Comparison of ENCODE assay signal across 12 cellular contexts in the genomic region with DNA sequence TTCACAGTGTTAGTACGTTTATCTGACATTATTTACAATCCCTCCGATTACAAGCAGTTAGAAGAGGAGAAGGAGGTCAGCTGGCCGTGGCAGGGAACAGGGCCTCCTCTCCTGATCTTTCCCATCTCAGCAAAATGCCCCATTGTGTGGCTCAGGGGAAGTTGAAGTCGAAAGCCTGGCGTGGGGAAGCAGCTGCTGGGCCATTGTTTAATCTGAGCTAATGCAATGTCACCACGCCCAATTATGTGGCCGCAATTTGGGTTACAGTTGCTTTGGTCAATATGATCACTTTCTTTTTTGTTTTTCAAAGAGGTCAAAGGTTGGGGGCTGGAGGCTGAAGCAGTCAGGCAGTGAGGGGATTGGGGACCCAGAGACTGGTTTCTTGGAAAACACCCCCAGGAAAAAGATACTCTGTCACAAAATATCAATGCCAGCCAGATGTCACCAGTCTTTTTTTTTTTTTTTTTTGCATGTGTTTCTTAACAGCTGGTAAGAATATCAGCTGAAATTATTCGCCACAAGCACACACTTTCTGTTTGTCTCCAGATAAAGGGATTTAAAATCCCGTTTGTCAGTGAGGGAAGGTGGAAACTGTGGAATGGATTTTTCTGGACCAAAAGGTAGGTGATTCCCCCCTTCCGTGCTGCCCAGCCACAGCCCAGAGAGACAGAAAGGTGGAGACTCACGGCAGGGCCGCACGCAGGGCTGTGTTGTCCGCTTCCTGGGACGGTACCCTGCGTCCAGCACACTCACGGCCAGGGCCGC. TPM values are rescaled to one million over a fixed set of nuclear protein-coding genes. Genes with fewer than 3 reads are reported as not detected.
DNase-seq lines count a peak whose midpoint lies in the region; ATAC-seq and TF ChIP-seq lines count a peak whose summit lies in the region.
"Had no signal": no experiment of that assay in that cellular context is flagged by ENCODE, and none has a peak within 500 bp of the region (broad histone marks: within the 10 kb centered on the region; RNA-seq: fewer than 3 reads in every experiment).

No MANE protein-coding gene starts in this region.

- peaks cover 9% of the 10 kb centered on the region for H3K4me1 ChIP-seq in IMR-90 (ENCODE audit: control insufficient read depth, insufficient read depth, low read length)
- H3K4me1 ChIP-seq: parathyroid adenoma, SJSA1 had no signal

- H2BK120ac ChIP-seq in IMR-90 (ENCODE audit: low read depth, low read length): no peak overlapping the region

- DNase-seq in IMR-90 (no peak), OCI-M1 (lab: John Stamatoyannopoulos, UW) (peak; percentile 87), left ventricle myocardium superior (peak; percentile 55), progenitor cell of endocrine pancreas (ENCODE audit: low spot score, unreplicated experiment) (no peak), ecto neural progenitor cell (ENCODE audit: low spot score) (no peak), NCI-H2196 (lab: John Stamatoyannopoulos, UW; ENCODE audit: unreplicated experiment) (no peak), SIG-M5 (lab: John Stamatoyannopoulos, UW) (no peak)
- DNase-seq: MG63 had no signal

- H4K20me1 ChIP-seq in IMR-90 (ENCODE audit: insufficient read depth, low read length): no peaks in the 10 kb centered on the region

- H3K14ac ChIP-seq in IMR-90 (replicated peaks; ENCODE audit: low read depth, low read length): no peak overlapping the region

- peaks cover 56% of the 10 kb centered on the region for H3K4me1 Mint-ChIP-seq in progenitor cell of endocrine pancreas (ENCODE audit: low read depth)

- H3K27me3 ChIP-seq in IMR-90 (ENCODE audit: control insufficient read depth, insufficient read depth, low read length): peaks cover 5% of the 10 kb centered on the region; the same call in 1 of the 2 replicates
- H3K27me3 ChIP-seq: cardiac muscle cell, MG63, SJSA1 had no signal

- POLR2A ChIA-PET in IMR-90 (lab: Charles Lee; ENCODE audit: unreplicated experiment): no interaction called here

- no peak overlapping the region for H4K5ac ChIP-seq in IMR-90 (ENCODE audit: low read depth, low read length)

- H3K27me3 Mint-ChIP-seq in progenitor cell of endocrine pancreas: peaks cover 3% of the 10 kb centered on the region

- no peaks in the 10 kb centered on the region for H3K36me3 ChIP-seq in IMR-90 (ENCODE audit: control insufficient read depth, insufficient read depth, low read length)
- H3K36me3 ChIP-seq: cardiac muscle cell, MG63, SJSA1 had no signal

- dilution Hi-C loops in IMR-90 (cut with HindIII; ENCODE audit: low sequenced_read_pairs, unreplicated experiment): no loop called here

- TF ChIP-seq POLR2A in IMR-90 (IDR thresholded peaks at IDR 0.05; ENCODE audit: low read depth, low read length): no peak

- H3K18ac ChIP-seq in IMR-90 (ENCODE audit: low read depth, low read length): no peak overlapping the region

- CTCF ChIA-PET in IMR-90 (lab: Yijun Ruan, JAX): no interaction called here

- H3K4me3 ChIP-seq in IMR-90 (ENCODE audit: insufficient read depth, low read depth, low read length): no peak overlapping the region
- H3K4me3 ChIP-seq: cardiac muscle cell, MG63, SJSA1 had no signal

- intact Hi-C loops in IMR-90 (cut with micrococcal nuclease): no loop called here
- intact Hi-C loops in left ventricle myocardium superior (cut with micrococcal nuclease): no loop called here

- H3K56ac ChIP-seq in IMR-90 (ENCODE audit: extremely low read depth, insufficient read depth, low read length): no peak overlapping the region

- peak overlapping the region; percentile 58 for H2AFZ ChIP-seq in IMR-90 (replicated peaks; ENCODE audit: low read length, poor library complexity)
- H2AFZ ChIP-seq: parathyroid adenoma had no signal

- no CpG with 5 or more reads among the region's 18 CpGs for WGBS in IMR-90 (ENCODE audit: extremely low coverage in 2 of 2, insufficient read length in 1 of 2), 2 experiments

- no peaks in the 10 kb centered on the region for H3K9me3 ChIP-seq in IMR-90 (ENCODE audit: control insufficient read depth, insufficient read depth, low read length)
- H3K9me3 ChIP-seq: MG63, SJSA1 had no signal

- ATAC-seq in IMR-90 (ENCODE audit: low read depth) (no peak), left ventricle myocardium superior (peak; percentile 69), HG02973 (IDR thresholded peaks at IDR 0.05; ENCODE audit: unreplicated experiment) (no peak)

- no peak overlapping the region for H3K4ac ChIP-seq in IMR-90 (ENCODE audit: low read depth, low read length)

- no peak overlapping the region for H3K27ac ChIP-seq in IMR-90 (ENCODE audit: insufficient read depth, low read length)
- H3K27ac ChIP-seq: cardiac muscle cell, parathyroid adenoma, SJSA1 had no signal

- peak overlapping the region; percentile 96 for H3K27ac Mint-ChIP-seq in progenitor cell of endocrine pancreas

- H2BK20ac ChIP-seq in IMR-90 (ENCODE audit: low read depth, low read length): no peak overlapping the region

- H3K36me3 Mint-ChIP-seq in progenitor cell of endocrine pancreas (ENCODE audit: insufficient read depth): no peaks in the 10 kb centered on the region

- TF ChIP-seq CTCF in IMR-90 (conservative IDR thresholded peaks at IDR 0.05; ENCODE audit: low read depth, low read length) (no peak), progenitor cell of endocrine pancreas (IDR thresholded peaks at IDR 0.05; ENCODE audit: unreplicated experiment) (no peak)

- no peak overlapping the region for H3K23ac ChIP-seq in IMR-90 (ENCODE audit: low read depth, low read length)

- no TSS peak for BruUV-seq in IMR-90 (replicated peaks; lab: Mats Ljungman, UMichigan)

- no peak for TF ChIP-seq RAD21 in IMR-90 (IDR thresholded peaks at IDR 0.05; ENCODE audit: low read length)

- H2AK5ac ChIP-seq in IMR-90 (ENCODE audit: low read depth, low read length): no peak overlapping the region

- no peak overlapping the region for H2AK9ac ChIP-seq in IMR-90 (replicated peaks; ENCODE audit: low read depth, low read length, poor library complexity)

- H3K4me2 ChIP-seq in IMR-90 (ENCODE audit: low read depth, low read length): no peak overlapping the region; the same call in 1 of the 2 replicates

- no peak overlapping the region for H3K9ac ChIP-seq in IMR-90 (ENCODE audit: low read depth, low read length)
- H3K9ac ChIP-seq: parathyroid adenoma had no signal

- no peak overlapping the region for H4K91ac ChIP-seq in IMR-90 (ENCODE audit: insufficient read depth, low read depth, low read length)

- H2BK15ac ChIP-seq in IMR-90 (ENCODE audit: low read depth, low read length): no peak overlapping the region

- H3K4me3 Mint-ChIP-seq in progenitor cell of endocrine pancreas (ENCODE audit: low read depth): peak overlapping the region; percentile 37

- in situ Hi-C loops in IMR-90 (cut with MboI; ENCODE audit: low sequenced_read_pairs): no loop called here

- no peak overlapping the region for H4K8ac ChIP-seq in IMR-90 (ENCODE audit: low read depth in 2 of 2, low read length in 2 of 2)

- no peaks in the 10 kb centered on the region for H3K9me1 ChIP-seq in IMR-90 (ENCODE audit: insufficient read depth, low read length)

- no peaks in the 10 kb centered on the region for H3K79me1 ChIP-seq in IMR-90 (ENCODE audit: low read depth in 1 of 2, low read length in 2 of 2)

- H2BK5ac ChIP-seq in IMR-90 (ENCODE audit: low read depth, low read length, poor library complexity, severe bottlenecking): no peak overlapping the region

- H3K9me3 Mint-ChIP-seq in progenitor cell of endocrine pancreas (ENCODE audit: low read depth): no peaks in the 10 kb centered on the region

TF ChIP-seq in IMR-90, 13 proteins besides CTCF, POLR2A, EP300 and RAD21:
- TF ChIP-seq RCOR1 (IDR thresholded peaks at IDR 0.05; ENCODE audit: insufficient replicate concordance, low read length) (no peak), MAFK (IDR thresholded peaks at IDR 0.05; ENCODE audit: low read depth, low read length) (no peak), BHLHE40 (IDR thresholded peaks at IDR 0.05; ENCODE audit: low read depth, low read length) (no peak)
- TF ChIP-seq, protein P1, sequence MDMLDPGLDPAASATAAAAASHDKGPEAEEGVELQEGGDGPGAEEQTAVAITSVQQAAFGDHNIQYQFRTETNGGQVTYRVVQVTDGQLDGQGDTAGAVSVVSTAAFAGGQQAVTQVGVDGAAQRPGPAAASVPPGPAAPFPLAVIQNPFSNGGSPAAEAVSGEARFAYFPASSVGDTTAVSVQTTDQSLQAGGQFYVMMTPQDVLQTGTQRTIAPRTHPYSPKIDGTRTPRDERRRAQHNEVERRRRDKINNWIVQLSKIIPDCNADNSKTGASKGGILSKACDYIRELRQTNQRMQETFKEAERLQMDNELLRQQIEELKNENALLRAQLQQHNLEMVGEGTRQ (IDR thresholded peaks at IDR 0.05; ENCODE audit: low read depth, low read length): no peak

RNA-seq across cellular contexts. Expression of a gene that starts 24.6 kb away (rescaled TPM):
- total RNA-seq in IMR-90 (2012; rRNA removed): under 0.01 TPM in 2 replicates
- 0.17 and 0.31 TPM in 2 replicates for polyA plus RNA-seq in IMR-90 (2012; rRNA removed)
- 0.40 TPM in 2 replicates for polyA plus RNA-seq in IMR-90 (2012; cell fraction: cytosol; rRNA removed)
- 1.1 and 1.4 TPM in 2 replicates for polyA plus RNA-seq in IMR-90 (2012; cell fraction: nucleus; rRNA removed; ENCODE audit: low replicate concordance)
- total RNA-seq in left ventricle myocardium superior: 15.3 TPM
- 75.3 and 79.1 TPM in 2 replicates for total RNA-seq in progenitor cell of endocrine pancreas

RNA-seq across cellular contexts. Expression of a gene that starts 40.3 kb away (rescaled TPM):
- total RNA-seq in IMR-90 (2012; rRNA removed) (20.8 and 28.0 TPM in 2 replicates), left ventricle myocardium superior (20.5 TPM), progenitor cell of endocrine pancreas (46.2 and 49.3 TPM in 2 replicates)
- polyA plus RNA-seq in IMR-90 (2012; rRNA removed): 12.6 and 15.3 TPM in 2 replicates
- polyA plus RNA-seq in IMR-90 (2012; cell fraction: cytosol; rRNA removed): 5.5 and 6.1 TPM in 2 replicates
- 6.5 and 20.3 TPM in 2 replicates for polyA plus RNA-seq in IMR-90 (2012; cell fraction: nucleus; rRNA removed; ENCODE audit: low replicate concordance)

Comparison
In these comparisons a context has a peak if more than half of its experiments do, and no peak if none do; other contexts are left out.
1. DNase-seq: peak in OCI-M1 (single experiment) and left ventricle myocardium superior (single experiment); none in IMR-90 (single experiment), progenitor cell of endocrine pancreas (single experiment), ecto neural progenitor cell (single experiment), NCI-H2196 (single experiment) and SIG-M5 (single experiment).
2. RNA of a gene that starts 24.6 kb away (total RNA-seq): 75.3 to 79.1 TPM in progenitor cell of endocrine pancreas and 15.3 TPM in left ventricle myocardium superior (single experiment); under 0.01 TPM in IMR-90; every median in the first group is over 10 times any median in the second.